8 cellular contexts compared by ENCODE assay signal in the genomic region with DNA sequence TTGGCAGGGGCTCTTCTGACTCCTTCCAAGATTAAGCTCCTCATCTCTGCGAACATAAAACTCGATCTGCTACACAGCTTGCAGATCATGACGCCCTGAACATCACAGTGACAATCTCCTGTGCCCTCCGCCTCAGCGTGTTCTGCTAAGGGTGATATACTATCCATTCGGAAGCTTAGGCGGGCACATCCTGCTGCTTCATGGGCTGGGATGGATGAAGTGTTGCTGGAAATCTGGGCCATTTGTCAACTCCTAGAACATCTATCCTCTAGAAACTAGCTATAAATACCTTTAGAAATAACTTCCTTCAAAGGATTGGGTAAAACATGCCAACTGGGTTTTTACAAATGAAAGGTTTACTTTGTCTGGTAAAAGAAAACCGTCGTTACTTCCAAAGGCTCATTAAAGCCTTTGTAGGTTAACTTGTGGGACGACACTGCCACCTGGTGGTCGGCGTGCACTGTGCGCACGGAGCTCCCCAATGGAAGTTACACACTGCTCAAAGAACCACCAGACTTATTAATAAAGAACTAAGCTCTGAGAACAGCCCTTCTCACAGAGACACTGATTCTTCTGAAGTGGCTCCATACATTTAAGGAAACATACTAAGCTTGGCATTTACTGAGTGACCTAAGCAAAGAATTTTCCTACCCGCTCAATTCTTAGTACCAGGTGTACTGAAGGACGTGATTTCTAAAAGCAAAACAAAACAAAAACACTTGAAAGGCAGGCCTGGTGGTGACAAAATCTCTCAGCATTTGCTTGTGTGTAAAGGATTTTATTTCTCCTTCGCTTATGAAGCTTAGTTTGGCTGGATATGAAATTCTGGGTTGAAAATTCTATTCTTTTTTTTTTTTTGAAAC. TPM values are rescaled to one million over a fixed set of nuclear protein-coding genes. Genes with fewer than 3 reads are reported as not detected.
DNase-seq lines count a peak whose midpoint lies in the region; TF ChIP-seq lines count a peak whose summit lies in the region.

No MANE protein-coding gene starts in this region.

- H3K9me3 ChIP-seq in neural cell (ENCODE audit: low read length), result no peaks in the 10 kb centered on the region

- H3K9ac ChIP-seq in neural cell (ENCODE audit: low read length), result no peak overlapping the region

- no peaks in the 10 kb centered on the region for H3K79me2 ChIP-seq in neural cell (replicated peaks; ENCODE audit: insufficient read depth, low read length)

- H3F3A ChIP-seq in neural cell (ENCODE audit: insufficient read depth, low read length, poor library complexity, severe bottlenecking), result no peaks in the 10 kb centered on the region

- TF ChIP-seq RAD21 in neural cell (conservative IDR thresholded peaks at IDR 0.05), result peak; percentile 99

- no peaks in the 10 kb centered on the region for H3K9me3 Mint-ChIP-seq in activated T-helper 2 cell treated with anti-CD3 and anti-CD28 coated beads, Interferon-gamma antibody, Interleukin-2, Interleukin-4, amounts not matched to agents 10 μg/mL and 5 μg/mL and 100 μg/mL, durations not matched to agents 14 hours and 24 hours and 36 hours

- peaks cover 26% of the 10 kb centered on the region for H3K36me3 Mint-ChIP-seq in activated T-helper 2 cell treated with anti-CD3 and anti-CD28 coated beads, Interferon-gamma antibody, Interleukin-2, Interleukin-4, amounts not matched to agents 10 μg/mL and 5 μg/mL and 100 μg/mL, durations not matched to agents 14 hours and 24 hours and 36 hours (ENCODE audit: low read depth)

- TF ChIP-seq EP300 in neural cell (conservative IDR thresholded peaks at IDR 0.05; ENCODE audit: poor library complexity, severe bottlenecking), result no peak

- H2AFZ ChIP-seq in neural cell (ENCODE audit: low read depth, low read length), result no peak overlapping the region

- H3K9me2 ChIP-seq in neural cell (ENCODE audit: insufficient read depth, low read length), result no peaks in the 10 kb centered on the region

- H3K27me3 Mint-ChIP-seq in activated T-helper 2 cell treated with anti-CD3 and anti-CD28 coated beads, Interferon-gamma antibody, Interleukin-2, Interleukin-4, amounts not matched to agents 10 μg/mL and 5 μg/mL and 100 μg/mL, durations not matched to agents 14 hours and 24 hours and 36 hours (ENCODE audit: low read depth), result no peaks in the 10 kb centered on the region

- no peaks in the 10 kb centered on the region; the same call in 1 of the 2 replicates for H3K36me3 ChIP-seq in GM06990 (ENCODE audit: control insufficient read depth, insufficient read depth, low read length)
- no peaks in the 10 kb centered on the region for H3K36me3 ChIP-seq in neural cell (ENCODE audit: insufficient read depth, low read length)

- peak; percentile 92 for TF ChIP-seq CTCF in GM06990 (IDR thresholded peaks at IDR 0.05; ENCODE audit: insufficient read depth, low read length, poor library complexity, severe bottlenecking)
- TF ChIP-seq CTCF in fibroblast of the aortic adventitia (IDR thresholded peaks at IDR 0.05; ENCODE audit: insufficient read depth, low read length), result peak; percentile 90
- TF ChIP-seq CTCF in neural cell (IDR thresholded peaks at IDR 0.05; ENCODE audit: poor library complexity, severe bottlenecking), result peak; percentile 96

- no peak overlapping the region for H3K27ac Mint-ChIP-seq in activated T-helper 2 cell treated with anti-CD3 and anti-CD28 coated beads, Interferon-gamma antibody, Interleukin-2, Interleukin-4, amounts not matched to agents 10 μg/mL and 5 μg/mL and 100 μg/mL, durations not matched to agents 14 hours and 24 hours and 36 hours

- H3K4me3 ChIP-seq in GM06990 (replicated peaks; ENCODE audit: low read depth, low read length) (no peak overlapping the region), fibroblast of the aortic adventitia (ENCODE audit: low read depth, low read length) (no peak overlapping the region), neural cell (ENCODE audit: low read length) (no peak overlapping the region)
- no peak overlapping the region for H3K4me3 ChIP-seq in Jurkat, Clone E6-1 (ENCODE audit: low read length)

- H4K20me1 ChIP-seq in neural cell (ENCODE audit: insufficient read depth), result no peaks in the 10 kb centered on the region

- DNase-seq in GM06990 (ENCODE audit: extremely low read depth, insufficient read length) (peak; percentile 81), RPMI8226 (peak; percentile 83), fibroblast of the aortic adventitia (ENCODE audit: low read depth) (peak; percentile 86), KG1 (lab: John Stamatoyannopoulos, UW) (no peak)
- peak; percentile 76 for DNase-seq in Jurkat, Clone E6-1 (ENCODE audit: low read depth, low spot score)
- peak; percentile 77 for DNase-seq in activated T-helper 2 cell treated with anti-CD3 and anti-CD28 coated beads, Interferon-gamma antibody, Interleukin-2, Interleukin-4, amounts not matched to agents 10 μg/mL and 5 μg/mL and 100 μg/mL, durations not matched to agents 14 hours and 24 hours and 36 hours (ENCODE audit: low spot score)
- DNase-seq in stimulated activated naive CD4-positive, alpha-beta T cell treated with Interleukin-2 at 50 U/mL for 16 hours (lab: John Stamatoyannopoulos, UW), result peak; percentile 79

- no peak overlapping the region for H3K4me2 ChIP-seq in neural cell (ENCODE audit: low read length)

- H3K4me1 Mint-ChIP-seq in activated T-helper 2 cell treated with anti-CD3 and anti-CD28 coated beads, Interferon-gamma antibody, Interleukin-2, Interleukin-4, amounts not matched to agents 10 μg/mL and 5 μg/mL and 100 μg/mL, durations not matched to agents 14 hours and 24 hours and 36 hours (ENCODE audit: low read depth), result peaks cover 2% of the 10 kb centered on the region

- H3K27ac ChIP-seq in neural cell (ENCODE audit: low read length), result no peak overlapping the region

- intact Hi-C loops in activated T-helper 2 cell treated with anti-CD3 and anti-CD28 coated beads, Interferon-gamma antibody, Interleukin-2, Interleukin-4, amounts not matched to agents 10 μg/mL and 5 μg/mL and 100 μg/mL, durations not matched to agents 14 hours and 24 hours and 36 hours (cut with micrococcal nuclease), result loop anchor here (1.0 to 5.0 kb wide), 4 partner anchors 144 to 308 kb away; no protein-coding TSS in a partner anchor

- H3K4me3 Mint-ChIP-seq in activated T-helper 2 cell treated with anti-CD3 and anti-CD28 coated beads, Interferon-gamma antibody, Interleukin-2, Interleukin-4, amounts not matched to agents 10 μg/mL and 5 μg/mL and 100 μg/mL, durations not matched to agents 14 hours and 24 hours and 36 hours (ENCODE audit: low read depth), result no peak overlapping the region

- H3K27me3 ChIP-seq in GM06990 (replicated peaks; ENCODE audit: control insufficient read depth, insufficient read depth, low read length) (no peaks in the 10 kb centered on the region), neural cell (ENCODE audit: insufficient read depth, low read depth, low read length) (no peaks in the 10 kb centered on the region)

TF ChIP-seq in neural cell, 6 proteins besides CTCF, POLR2A, EP300 and RAD21:
- TF ChIP-seq, protein P1, sequence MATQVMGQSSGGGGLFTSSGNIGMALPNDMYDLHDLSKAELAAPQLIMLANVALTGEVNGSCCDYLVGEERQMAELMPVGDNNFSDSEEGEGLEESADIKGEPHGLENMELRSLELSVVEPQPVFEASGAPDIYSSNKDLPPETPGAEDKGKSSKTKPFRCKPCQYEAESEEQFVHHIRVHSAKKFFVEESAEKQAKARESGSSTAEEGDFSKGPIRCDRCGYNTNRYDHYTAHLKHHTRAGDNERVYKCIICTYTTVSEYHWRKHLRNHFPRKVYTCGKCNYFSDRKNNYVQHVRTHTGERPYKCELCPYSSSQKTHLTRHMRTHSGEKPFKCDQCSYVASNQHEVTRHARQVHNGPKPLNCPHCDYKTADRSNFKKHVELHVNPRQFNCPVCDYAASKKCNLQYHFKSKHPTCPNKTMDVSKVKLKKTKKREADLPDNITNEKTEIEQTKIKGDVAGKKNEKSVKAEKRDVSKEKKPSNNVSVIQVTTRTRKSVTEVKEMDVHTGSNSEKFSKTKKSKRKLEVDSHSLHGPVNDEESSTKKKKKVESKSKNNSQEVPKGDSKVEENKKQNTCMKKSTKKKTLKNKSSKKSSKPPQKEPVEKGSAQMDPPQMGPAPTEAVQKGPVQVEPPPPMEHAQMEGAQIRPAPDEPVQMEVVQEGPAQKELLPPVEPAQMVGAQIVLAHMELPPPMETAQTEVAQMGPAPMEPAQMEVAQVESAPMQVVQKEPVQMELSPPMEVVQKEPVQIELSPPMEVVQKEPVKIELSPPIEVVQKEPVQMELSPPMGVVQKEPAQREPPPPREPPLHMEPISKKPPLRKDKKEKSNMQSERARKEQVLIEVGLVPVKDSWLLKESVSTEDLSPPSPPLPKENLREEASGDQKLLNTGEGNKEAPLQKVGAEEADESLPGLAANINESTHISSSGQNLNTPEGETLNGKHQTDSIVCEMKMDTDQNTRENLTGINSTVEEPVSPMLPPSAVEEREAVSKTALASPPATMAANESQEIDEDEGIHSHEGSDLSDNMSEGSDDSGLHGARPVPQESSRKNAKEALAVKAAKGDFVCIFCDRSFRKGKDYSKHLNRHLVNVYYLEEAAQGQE (IDR thresholded peaks at IDR 0.05; ENCODE audit: borderline replicate concordance), result no peak
- TF ChIP-seq SMC3 (conservative IDR thresholded peaks at IDR 0.05; ENCODE audit: poor library complexity), result peak; percentile 99
- no peak for TF ChIP-seq TAF1 (IDR thresholded peaks at IDR 0.05; ENCODE audit: low read depth)
- no peak for TF ChIP-seq POLR2AphosphoS5 (IDR thresholded peaks at IDR 0.05)

RNA-seq across cellular contexts. Expression of a gene that starts 21.5 kb away (rescaled TPM):
- 1.8 TPM for polyA plus RNA-seq in Jurkat, Clone E6-1 (2012; ENCODE audit: insufficient read depth, insufficient read length)
- total RNA-seq in activated T-helper 2 cell treated with anti-CD3 and anti-CD28 coated beads, Interferon-gamma antibody, Interleukin-2, Interleukin-4, amounts not matched to agents 10 μg/mL and 5 μg/mL and 100 μg/mL, durations not matched to agents 14 hours and 24 hours and 36 hours, result 6.2 and 10.0 TPM in 2 replicates
- 0.08 and 0.27 TPM in 2 replicates for total RNA-seq in fibroblast of the aortic adventitia (ENCODE audit: low replicate concordance)
- not detected in 2 replicates for polyA plus RNA-seq in neural cell
- not detected in 2 replicates for polyA minus RNA-seq in neural cell
